1 cellular context compared by ENCODE assay signal in genomic region chr4:143335979-143336827, GRCh38.
TF ChIP-seq lines count a peak whose summit lies in the region.

No MANE protein-coding gene starts in this region.

TF ChIP-seq in H1, 55 proteins besides CTCF, POLR2A, EP300 and RAD21 (continued from another document):
- TF ChIP-seq SIX5 (IDR thresholded peaks at IDR 0.05; ENCODE audit: low read depth, low read length) = peak; percentile 67
- no peak for TF ChIP-seq RFX5 (IDR thresholded peaks at IDR 0.05; ENCODE audit: borderline replicate concordance, low read depth, low read length)
- no peak for TF ChIP-seq KDM5A (IDR thresholded peaks at IDR 0.05; ENCODE audit: low read length)
- 0 out of 2 replicates have a peak, but pooled peaks have one; percentile 7 for TF ChIP-seq MAX (IDR thresholded peaks at IDR 0.05)
- peak in 1 of 2 experiments; percentile 17; a peak in 1 of 4 replicates for TF ChIP-seq SIN3A (conservative IDR thresholded peaks at IDR 0.05 in 1 of 2, IDR thresholded peaks at IDR 0.05 in 1 of 2; ENCODE audit: low read depth in 1 of 2, low read length in 2 of 2)
- TF ChIP-seq TBP (IDR thresholded peaks at IDR 0.05; ENCODE audit: low read depth, low read length) = peak; percentile 81
- peak; percentile 57 for TF ChIP-seq TAF7 (optimal IDR thresholded peaks at IDR 0.05; ENCODE audit: borderline replicate concordance, low read depth, low read length)
- TF ChIP-seq TCF12 (IDR thresholded peaks at IDR 0.05; ENCODE audit: low read depth, low read length) = 0 out of 2 replicates have a peak, but pooled peaks have one; percentile 4
- TF ChIP-seq CREB1 (IDR thresholded peaks at IDR 0.05) = no peak
